8 cellular contexts compared by ENCODE assay signal in genomic region chr1:181112071-181112929, GRCh38. TPM values are rescaled to one million over a fixed set of nuclear protein-coding genes. Genes with fewer than 3 reads are reported as not detected.
DNase-seq lines count a peak whose midpoint lies in the region; ATAC-seq, FAIRE-seq and TF ChIP-seq lines count a peak whose summit lies in the region.

No MANE protein-coding gene starts in this region.

- no peaks in the 10 kb centered on the region for H3K27me3 ChIP-seq in lung (ENCODE audit: control insufficient read depth, insufficient read depth)

- no peak for TF ChIP-seq CTCF in A549 (IDR thresholded peaks at IDR 0.05)
- no peak for TF ChIP-seq CTCF in LNCaP clone FGC (IDR thresholded peaks at IDR 0.05; ENCODE audit: control insufficient read depth, extremely low read depth, insufficient read depth)
- TF ChIP-seq CTCF in brain (conservative IDR thresholded peaks at IDR 0.05), result no peak
- TF ChIP-seq CTCF in lung (IDR thresholded peaks at IDR 0.05; ENCODE audit: control extremely low read depth, extremely low read depth), result no peak
- TF ChIP-seq CTCF in GM10248 (IDR thresholded peaks at IDR 0.05; ENCODE audit: control extremely low read depth, extremely low read depth, low read depth, missing control alignments), result no peak

- TF ChIP-seq POLR2A in A549 (IDR thresholded peaks at IDR 0.05; ENCODE audit: low read length), result no peak; the same call in 1 of the 2 replicates

- no peaks in the 10 kb centered on the region for H3K36me3 Mint-ChIP-seq in brain

- FAIRE-seq in A549 (lab: Jason Lieb, UNC), result peak; percentile 92

- H3K9me3 ChIP-seq in A549, result no peaks in the 10 kb centered on the region
- no peaks in the 10 kb centered on the region for H3K9me3 ChIP-seq in lung (ENCODE audit: control insufficient read depth in 2 of 2, insufficient read depth in 1 of 2, low read length in 1 of 2)

- H3K4me2 ChIP-seq in A549, result peak overlapping the region; percentile 85

- H3K9me3 Mint-ChIP-seq in brain, result peaks cover 0 to 4% (median 0%) of the 10 kb centered on the region in 5 experiments

- peak overlapping the region; percentile 14; the same call in 1 of the 3 replicates for H3K4me3 ChIP-seq in A549
- H3K4me3 ChIP-seq in LNCaP clone FGC (ENCODE audit: low read depth, low read length), result no peak overlapping the region
- no peak overlapping the region for H3K4me3 ChIP-seq in lung

- peaks cover 79% of the 10 kb centered on the region for H3K4me1 Mint-ChIP-seq in brain

- H3K36me3 ChIP-seq in lung (ENCODE audit: control insufficient read depth in 2 of 2, insufficient read depth in 2 of 2, low read length in 2 of 2), result no peaks in the 10 kb centered on the region

- POLR2A ChIA-PET in A549 (lab: Yijun Ruan, JAX) (interaction anchor here (1.2 to 2.7 kb wide), 3 partner anchors 10 to 24 kb away, joined by 3 to 12 read pairs (median 7); partner anchors contain the start of gene IER5), GM10248 (lab: Yijun Ruan, JAX) (interaction anchor here (1.3 kb wide), 1 partner anchor 21 kb away, joined by 4 read pairs; no protein-coding TSS in a partner anchor)

- 22% methylated on average over 10 of the region's 10 CpGs for WGBS in A549 (ENCODE audit: missing lambda C conversion rate)
- WGBS in lung, 2 donors, result 66 to 75% methylated on average over 10 of the region's 10 CpGs

- TF ChIP-seq RAD21 in A549 (conservative IDR thresholded peaks at IDR 0.05 in 1 of 2, IDR thresholded peaks at IDR 0.05 in 1 of 2), result peak; percentile 29 to 61

- H3K4me1 ChIP-seq in A549 (peaks cover 95% of the 10 kb centered on the region), lung (ENCODE audit: control insufficient read depth in 2 of 2, insufficient read depth in 2 of 2, low read length in 2 of 2) (peaks cover 9 to 20% of the 10 kb centered on the region in 2 donors)

- CTCF ChIA-PET in A549 (lab: Yijun Ruan, JAX) (interaction anchor here (1.1 to 48.3 kb wide), 5 partner anchors 8 to 26 kb away, joined by 5 to 774 read pairs (median 10); no protein-coding TSS in a partner anchor), GM10248 (lab: Yijun Ruan, JAX) (interaction anchor here (0.8 to 12.5 kb wide), 5 partner anchors 10 to 74 kb away, joined by 3 to 107 read pairs (median 6); no protein-coding TSS in a partner anchor)

- DNase-seq in A549 (ENCODE audit: low read depth in 1 of 2, low spot score in 1 of 2) (peak; percentile 97 to 99), LNCaP clone FGC (ENCODE audit: low read depth) (peak; percentile 61), lung (ENCODE audit: low spot score) (peak; percentile 90), GM10248 (ENCODE audit: extremely low spot score) (no peak), superior temporal gyrus (ENCODE audit: extremely low spot score) (no peak), KBM-7 (no peak)

- ATAC-seq in A549 (peak; percentile 85 to 91), lung (ENCODE audit: insufficient read depth, low FRiP score) (peak; percentile 88), GM19397 (IDR thresholded peaks at IDR 0.05; ENCODE audit: unreplicated experiment) (no peak)

- H3K27ac ChIP-seq in A549 (peak overlapping the region; percentile 93 to 98), lung (ENCODE audit: low read depth in 1 of 2, low read length in 1 of 2) (peak overlapping the region; percentile 56 to 77)

- peaks cover 4% of the 10 kb centered on the region for H3K27me3 Mint-ChIP-seq in brain

- H3K4me3 Mint-ChIP-seq in brain, result peak overlapping the region in 3 of 5 experiments; percentile 9 to 18 (median 14)

- H3K27ac Mint-ChIP-seq in brain, result peak overlapping the region; percentile 9 to 92 (median 87)

- in situ Hi-C loops in KBM-7 (cut with MboI; ENCODE audit: low pct_unique_long_range_greater_than_20kb, low sequenced_read_pairs), result no loop called here

- TF ChIP-seq EP300 in A549 (IDR thresholded peaks at IDR 0.05), result peak; percentile 93; a peak in 4 of 5 replicates

TF ChIP-seq in A549, 52 proteins besides CTCF, POLR2A, EP300 and RAD21 (continues in another document):
- peak; percentile 97 for TF ChIP-seq ZSCAN20 (CRISPR knock-in tag; IDR thresholded peaks at IDR 0.05)
- no peak for TF ChIP-seq ZFP36 (IDR thresholded peaks at IDR 0.05; ENCODE audit: borderline replicate concordance, partially characterized antibody)
- peak; percentile 46 for TF ChIP-seq CHD2 (IDR thresholded peaks at IDR 0.05; ENCODE audit: low read length, partially characterized antibody)
- TF ChIP-seq RFX5 (IDR thresholded peaks at IDR 0.05), result no peak
- peak; percentile 100 for TF ChIP-seq MAX (IDR thresholded peaks at IDR 0.05)
- TF ChIP-seq GATA3 (IDR thresholded peaks at IDR 0.05; ENCODE audit: borderline replicate concordance), result peak; percentile 97
- peak; percentile 97 for TF ChIP-seq JUNB (IDR thresholded peaks at IDR 0.05)
- TF ChIP-seq HES2 (IDR thresholded peaks at IDR 0.05), result peak; percentile 94
- peak; percentile 96 for TF ChIP-seq ZNF302 (CRISPR knock-in tag; IDR thresholded peaks at IDR 0.05)
- peak; percentile 67; the same call in 1 of the 2 replicates for TF ChIP-seq NPAS2 (CRISPR knock-in tag; IDR thresholded peaks at IDR 0.05; ENCODE audit: borderline replicate concordance)
- no peak for TF ChIP-seq BHLHE40 (IDR thresholded peaks at IDR 0.05; ENCODE audit: low read depth, low read length)
- no peak for TF ChIP-seq KDM1A (IDR thresholded peaks at IDR 0.05; ENCODE audit: low read depth)
- TF ChIP-seq HOXA7 (CRISPR knock-in tag; IDR thresholded peaks at IDR 0.05), result peak; percentile 94
- peak; percentile 94 for TF ChIP-seq MAFK (IDR thresholded peaks at IDR 0.05; ENCODE audit: partially characterized antibody)
- TF ChIP-seq BCL3 (IDR thresholded peaks at IDR 0.05), result peak; percentile 94
- peak; percentile 98 for TF ChIP-seq E2F6 (IDR thresholded peaks at IDR 0.05; ENCODE audit: borderline replicate concordance, low read depth)
- TF ChIP-seq FOSB (CRISPR knock-in tag; IDR thresholded peaks at IDR 0.05), result peak; percentile 72; the same call in 1 of the 2 replicates
- TF ChIP-seq NFE2L2 (conservative IDR thresholded peaks at IDR 0.05; ENCODE audit: low read length), result peak; percentile 69; the same call in 1 of the 2 replicates
- TF ChIP-seq HMGXB4 (CRISPR knock-in tag; IDR thresholded peaks at IDR 0.05; ENCODE audit: borderline replicate concordance), result no peak
- no peak for TF ChIP-seq ZC3H11A (IDR thresholded peaks at IDR 0.05)
- TF ChIP-seq ATOH8 (CRISPR knock-in tag; IDR thresholded peaks at IDR 0.05; ENCODE audit: low read depth), result peak; percentile 99
- peak; percentile 90; the same call in 1 of the 2 replicates for TF ChIP-seq MYC (IDR thresholded peaks at IDR 0.05; ENCODE audit: borderline replicate concordance, low read length)
- TF ChIP-seq ESRRA (IDR thresholded peaks at IDR 0.05; ENCODE audit: borderline replicate concordance, low read length), result no peak

RNA-seq across cellular contexts. Expression of gene IER5, which starts 23.8 kb away (rescaled TPM):
- 21.2 and 26.8 TPM in 2 replicates for polyA plus RNA-seq in A549 (2011; rRNA removed)
- polyA plus RNA-seq in A549 (2012; cell fraction: cytosol; rRNA removed), result 26.3 and 34.1 TPM in 2 replicates
- 60.6 and 73.2 TPM in 2 replicates for polyA plus RNA-seq in A549 (2012; cell fraction: nucleus; rRNA removed)
- 40.2 to 43.4 TPM (median 40.5 TPM) in 3 replicates for polyA plus RNA-seq in A549 (2017; fragmentation: RNase III; extraction: RNeasy Plus Mini Kit Qiagen cat#74134 plus additional on column Dnase treatment)
- polyA minus RNA-seq in A549 (2011; rRNA and poly(A)+ RNA removed), result 20.8 and 29.5 TPM in 2 replicates
- 12.4 TPM for polyA plus RNA-seq in brain (ENCODE audit: insufficient read depth, low read depth, low replicate concordance)
- total RNA-seq in lung, result 10 to 100 TPM; 18.6 to 33.2 TPM
- polyA plus RNA-seq in lung, result 10 to 100 TPM; 19.2 to 34.5 TPM

Comparison
In these comparisons a context has a peak if more than half of its experiments do, and no peak if none do; other contexts are left out.
1. DNase-seq: peak in A549 (2 of 2), LNCaP clone FGC (single experiment) and lung (single experiment); none in GM10248 (single experiment), superior temporal gyrus (single experiment) and KBM-7 (single experiment).